8 cellular contexts compared by ENCODE assay signal in the genomic region with DNA sequence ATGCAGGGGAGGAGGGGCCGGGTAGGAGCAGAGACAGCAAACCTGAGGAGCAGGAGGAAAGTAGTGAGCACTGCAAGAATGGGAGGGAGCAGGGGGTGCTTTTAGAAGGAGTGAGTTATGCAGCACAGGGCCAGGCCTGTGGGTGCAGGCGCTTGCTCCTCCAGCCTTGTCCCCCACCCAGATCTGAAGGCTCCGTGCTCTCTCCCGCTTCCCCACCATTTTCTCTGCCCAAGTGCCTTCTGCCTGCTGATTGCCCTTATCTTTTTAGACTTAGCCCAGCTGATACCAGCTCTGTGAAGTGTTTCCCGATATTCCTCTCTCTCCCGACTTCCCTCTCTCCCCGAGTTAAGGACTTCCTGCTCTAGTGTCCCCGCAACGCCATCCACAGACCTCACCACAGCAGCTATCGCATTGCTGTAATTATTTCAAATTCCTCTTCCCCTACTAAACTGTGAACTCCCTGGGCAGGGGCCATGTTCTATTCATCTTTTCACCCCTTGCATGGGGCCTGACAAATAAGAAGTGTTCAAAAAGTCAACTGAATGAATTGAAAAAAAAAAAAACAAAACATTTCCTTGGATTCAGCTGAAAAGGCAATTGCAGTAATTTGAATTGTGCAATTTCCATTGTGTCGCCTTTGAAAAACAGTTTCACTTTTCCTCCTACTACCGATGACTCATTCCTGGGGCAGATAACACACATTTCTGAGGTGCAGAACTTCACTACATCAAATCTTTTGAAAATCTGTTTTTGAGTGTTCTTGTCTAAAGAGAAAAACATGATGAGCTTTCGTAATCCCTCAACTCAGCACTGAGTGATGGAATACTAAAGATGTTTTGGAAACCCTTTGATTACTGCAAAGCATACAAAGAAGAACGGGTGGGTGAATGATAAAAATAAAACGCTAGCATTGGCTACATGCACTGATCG.
DNase-seq lines count a peak whose midpoint lies in the region; ATAC-seq, FAIRE-seq and TF ChIP-seq lines count a peak whose summit lies in the region.

No MANE protein-coding gene starts in this region.

- peaks cover 45% of the 10 kb centered on the region for H3K4me1 Mint-ChIP-seq in HFFc6 (ENCODE audit: low read depth)
- H3K4me1 Mint-ChIP-seq in T-helper 17 cell = peaks cover 32% of the 10 kb centered on the region

- H2AFZ ChIP-seq in ACC112 (ENCODE audit: low read length, unreplicated experiment) = peak overlapping the region; percentile 88

- TF ChIP-seq CTCF in HFFc6 (IDR thresholded peaks at IDR 0.05) = no peak

- no peak overlapping the region for H3K9ac ChIP-seq in endocrine pancreas (ENCODE audit: control insufficient read depth, insufficient read depth, low read length)

- no peaks in the 10 kb centered on the region for H3K9me3 ChIP-seq in T-helper 17 cell (ENCODE audit: control insufficient read depth, low read length, poor library complexity, severe bottlenecking)
- no peaks in the 10 kb centered on the region for H3K9me3 ChIP-seq in endocrine pancreas (ENCODE audit: control insufficient read depth, low read length)
- no peaks in the 10 kb centered on the region for H3K9me3 ChIP-seq in mononuclear cell (ENCODE audit: low read depth, low read length)

- no peak for FAIRE-seq in urothelium cell line (lab: Jason Lieb, UNC)

- H3K27ac ChIP-seq in ACC112 (ENCODE audit: low read depth, low read length) = peak overlapping the region; percentile 79

- H3K79me2 ChIP-seq in ACC112 (ENCODE audit: control insufficient read depth, insufficient read depth, low read length, unreplicated experiment) = no peaks in the 10 kb centered on the region

- H3K27me3 ChIP-seq in ACC112 (ENCODE audit: insufficient read depth, low read length) (no peaks in the 10 kb centered on the region), endocrine pancreas (ENCODE audit: control insufficient read depth, insufficient read depth, low read length) (no peaks in the 10 kb centered on the region), mononuclear cell (ENCODE audit: insufficient read depth, low read length) (no peaks in the 10 kb centered on the region)

- ATAC-seq in T-helper 17 cell (peak; percentile 74), HG02870 (IDR thresholded peaks at IDR 0.05; ENCODE audit: unreplicated experiment) (no peak), HG02970 (IDR thresholded peaks at IDR 0.05; ENCODE audit: low FRiP score, unreplicated experiment) (no peak)

- H3K9me3 Mint-ChIP-seq in HFFc6 = no peaks in the 10 kb centered on the region

- H3K27me3 Mint-ChIP-seq in HFFc6 (ENCODE audit: insufficient read depth) (no peaks in the 10 kb centered on the region), T-helper 17 cell (no peaks in the 10 kb centered on the region)

- H3K4me3 Mint-ChIP-seq in HFFc6 (peak overlapping the region; percentile 73), T-helper 17 cell (peak overlapping the region; percentile 98)

- H3K36me3 Mint-ChIP-seq in HFFc6 (ENCODE audit: low read depth) (no peaks in the 10 kb centered on the region), T-helper 17 cell (ENCODE audit: low read depth) (no peaks in the 10 kb centered on the region)

- H3K27ac Mint-ChIP-seq in HFFc6 (peak overlapping the region; percentile 68), T-helper 17 cell (peak overlapping the region; percentile 99)

- H3K36me3 ChIP-seq in ACC112 (ENCODE audit: insufficient read depth, low read length) (no peaks in the 10 kb centered on the region), endocrine pancreas (ENCODE audit: control insufficient read depth, insufficient read depth, low read length) (no peaks in the 10 kb centered on the region)

- H3K4me3 ChIP-seq in ACC112 (ENCODE audit: low read depth, low read length) (peak overlapping the region; percentile 65), endocrine pancreas (ENCODE audit: control insufficient read depth, insufficient read depth, low read length) (peak overlapping the region; percentile 79), mononuclear cell (ENCODE audit: low read length) (peak overlapping the region; percentile 37)

- DNase-seq in HFFc6 (peak; percentile 54), T-helper 17 cell (no peak), urothelium cell line (ENCODE audit: low spot score) (peak; percentile 44)

- H3K4me1 ChIP-seq in ACC112 (ENCODE audit: control insufficient read depth, insufficient read depth, low read length, unreplicated experiment) = peaks cover 29% of the 10 kb centered on the region
- H3K4me1 ChIP-seq in endocrine pancreas (ENCODE audit: control insufficient read depth, insufficient read depth, low read length) = peaks cover 5% of the 10 kb centered on the region
- peaks cover 29% of the 10 kb centered on the region for H3K4me1 ChIP-seq in mononuclear cell (ENCODE audit: insufficient read depth, low read length)

Comparison
In these comparisons a context has a peak if more than half of its experiments do, and no peak if none do; other contexts are left out.
1. DNase-seq: peak in HFFc6 (single experiment) and urothelium cell line (single experiment); none in T-helper 17 cell (0 of 3).
2. Peak in every context shown above with its lines, with median percentiles within 50 percentile points of each other: H3K4me3 ChIP-seq.